Comparison of ENCODE assay signal across 16 cellular contexts in the genomic region with DNA sequence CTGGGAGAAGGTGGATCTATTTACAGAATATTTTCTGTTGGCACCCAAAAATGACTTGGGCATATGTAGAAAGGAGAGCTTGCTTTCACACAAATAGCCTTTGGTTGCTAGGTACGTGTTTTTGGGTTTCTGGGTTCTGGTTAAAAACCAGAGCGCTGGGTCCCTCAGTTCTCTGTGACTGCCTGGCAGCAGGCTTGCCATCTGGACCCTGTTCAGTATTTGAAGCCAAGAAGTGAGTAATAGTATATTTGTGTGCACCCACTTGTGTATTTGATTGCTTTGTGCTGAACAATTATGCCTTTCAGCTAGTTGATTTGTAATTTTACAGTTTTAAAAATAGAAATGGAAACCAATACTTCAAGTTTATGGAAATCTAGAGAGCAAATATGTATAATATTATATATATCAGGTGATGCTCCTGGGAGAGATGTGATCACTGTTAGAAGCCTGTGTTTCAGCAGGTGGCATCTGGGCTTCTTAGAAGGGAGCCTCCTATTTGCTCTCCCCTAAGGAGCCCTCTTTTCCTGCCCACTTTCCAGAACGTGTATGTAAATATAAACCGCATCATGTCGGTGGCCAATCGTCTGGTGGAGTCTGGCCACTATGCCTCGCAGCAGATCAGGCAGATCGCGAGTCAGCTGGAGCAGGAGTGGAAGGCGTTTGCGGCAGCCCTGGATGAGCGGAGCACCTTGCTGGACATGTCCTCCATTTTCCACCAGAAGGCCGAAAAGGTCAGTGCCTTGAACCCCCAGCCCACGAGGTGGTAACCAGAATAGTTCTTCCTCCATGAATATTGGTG.
DNase-seq lines count a peak whose midpoint lies in the region; ATAC-seq, FAIRE-seq and TF ChIP-seq lines count a peak whose summit lies in the region.
"Had no signal": no experiment of that assay in that cellular context is flagged by ENCODE, and none has a peak within 500 bp of the region (broad histone marks: within the 10 kb centered on the region; RNA-seq: fewer than 3 reads in every experiment).

No MANE protein-coding gene starts in this region.

- H3K4me3 Mint-ChIP-seq in osteocyte (ENCODE audit: unreplicated experiment), result no peak overlapping the region
- H3K4me3 Mint-ChIP-seq in activated CD4-positive, alpha-beta T cell treated with anti-CD3 and anti-CD28 coated beads for 36 hours, result no peak overlapping the region

- intact Hi-C loops in activated CD4-positive, alpha-beta T cell treated with anti-CD3 and anti-CD28 coated beads for 36 hours (cut with DNase I, micrococcal nuclease), result no loop called here

- H3K27ac Mint-ChIP-seq in osteocyte (ENCODE audit: unreplicated experiment), result peak overlapping the region; percentile 66
- no peak overlapping the region for H3K27ac Mint-ChIP-seq in activated CD4-positive, alpha-beta T cell treated with anti-CD3 and anti-CD28 coated beads for 36 hours

- FAIRE-seq in HTR-8/SVneo (lab: Jason Lieb, UNC), result peak; percentile 28

- CTCF ChIA-PET in activated CD4-positive, alpha-beta T cell treated with anti-CD3 and anti-CD28 coated beads for 36 hours (lab: Charles Lee), result no interaction called here

- DNase-seq in HTR-8/SVneo (ENCODE audit: insufficient read length, low spot score) (no peak), NCI-H446 (lab: John Stamatoyannopoulos, UW) (peak; percentile 88 to 95), fibroblast of peridontal ligament (ENCODE audit: extremely low read depth) (peak; percentile 35), osteocyte (ENCODE audit: extremely low spot score, unreplicated experiment) (no peak), HT-29 (ENCODE audit: low spot score) (no peak), NCI-H187 (lab: John Stamatoyannopoulos, UW) (no peak)
- no peak for DNase-seq in activated CD4-positive, alpha-beta T cell treated with anti-CD3 and anti-CD28 coated beads for 36 hours
- DNase-seq: activated CD8-positive, alpha-beta memory T cell treated with anti-CD3 and anti-CD28 coated beads for 24 hours; activated effector memory CD4-positive, alpha-beta T cell treated with anti-CD3 and anti-CD28 coated beads, Interleukin-2, amount 50 U/mL, for 16 hours; DMS79; effector memory CD4-positive, alpha-beta T cell; KG1; NCI-H1930; retina; trophoblast cell had no signal

- no peak for ATAC-seq in GM19351 (IDR thresholded peaks at IDR 0.05; ENCODE audit: unreplicated experiment)
- no peak for ATAC-seq in activated CD4-positive, alpha-beta T cell treated with anti-CD3 and anti-CD28 coated beads for 36 hours

- POLR2A ChIA-PET in activated CD4-positive, alpha-beta T cell treated with anti-CD3 and anti-CD28 coated beads for 36 hours (lab: Charles Lee), result no interaction called here

- H3K9me3 Mint-ChIP-seq in osteocyte (ENCODE audit: unreplicated experiment), result no peaks in the 10 kb centered on the region
- no peaks in the 10 kb centered on the region for H3K9me3 Mint-ChIP-seq in activated CD4-positive, alpha-beta T cell treated with anti-CD3 and anti-CD28 coated beads for 36 hours (ENCODE audit: low read depth)

- peaks cover 1% of the 10 kb centered on the region for H3K4me1 Mint-ChIP-seq in osteocyte (ENCODE audit: unreplicated experiment)
- H3K4me1 Mint-ChIP-seq in activated CD4-positive, alpha-beta T cell treated with anti-CD3 and anti-CD28 coated beads for 36 hours, result peaks cover 4% of the 10 kb centered on the region

- H3K36me3 Mint-ChIP-seq in osteocyte (ENCODE audit: unreplicated experiment), result peaks cover 37% of the 10 kb centered on the region
- H3K36me3 Mint-ChIP-seq in activated CD4-positive, alpha-beta T cell treated with anti-CD3 and anti-CD28 coated beads for 36 hours (ENCODE audit: low read depth), result peaks cover under 1% of the 10 kb centered on the region

- no peak for TF ChIP-seq CTCF in osteocyte (IDR thresholded peaks at IDR 0.05)

- no peaks in the 10 kb centered on the region for H3K27me3 Mint-ChIP-seq in osteocyte (ENCODE audit: unreplicated experiment)
- no peaks in the 10 kb centered on the region for H3K27me3 Mint-ChIP-seq in activated CD4-positive, alpha-beta T cell treated with anti-CD3 and anti-CD28 coated beads for 36 hours

Comparison
In these comparisons a context has a peak if more than half of its experiments do, and no peak if none do; other contexts are left out.
1. DNase-seq: peak in NCI-H446 (2 of 2) and fibroblast of peridontal ligament (single experiment); none in HTR-8/SVneo (single experiment), osteocyte (single experiment), HT-29 (single experiment), NCI-H187 (0 of 2) and activated CD4-positive, alpha-beta T cell treated with anti-CD3 and anti-CD28 coated beads for 36 hours (single experiment).